Comparison of ENCODE assay signal across 1 cellular context in the genomic region with DNA sequence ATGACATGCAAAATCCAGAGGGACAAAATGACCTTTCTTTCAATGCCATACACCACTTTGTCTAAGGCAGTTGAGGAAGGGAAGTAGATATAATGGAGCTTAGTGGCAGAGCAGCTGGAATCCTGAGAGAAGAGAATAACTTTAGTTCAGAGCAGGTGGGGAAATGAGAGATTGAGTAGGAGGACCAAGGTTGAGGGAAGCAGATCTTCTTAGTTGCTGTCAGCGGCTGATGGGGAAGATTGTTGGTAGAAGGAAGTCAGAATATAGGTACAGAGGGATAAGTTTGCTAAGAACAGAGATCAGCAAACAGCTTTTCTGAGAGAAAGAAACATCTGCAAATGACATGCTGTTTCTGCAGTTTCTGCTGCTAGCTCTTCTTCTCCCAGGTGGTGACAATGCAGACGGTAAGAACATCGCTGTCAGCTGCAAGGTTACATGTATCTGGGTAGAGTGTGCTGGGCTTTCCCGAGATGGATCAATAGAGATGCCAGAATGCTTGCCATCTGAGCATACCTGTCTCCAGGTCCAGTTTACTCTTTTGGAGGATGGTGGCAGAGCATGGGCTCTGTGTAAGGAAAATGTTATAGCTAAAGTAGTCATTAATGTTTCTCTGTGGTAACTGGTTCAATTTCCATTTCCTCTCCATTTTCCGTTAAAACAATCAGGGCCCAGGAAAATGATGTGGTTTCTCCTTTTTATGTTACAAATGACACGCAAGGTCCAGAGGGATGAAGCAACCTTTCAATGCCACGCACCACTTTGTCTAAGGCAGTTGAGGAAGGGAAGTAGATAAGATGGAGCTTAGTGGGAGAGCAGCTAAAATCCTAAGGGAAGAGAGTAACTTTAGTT.
TF ChIP-seq lines count a peak whose summit lies in the region.

Gene CD1C, plus strand, starts transcription at position 202 of the 849 bp plus-strand sequence. Its CDS starts 142 bp downstream, at position 344.

TF ChIP-seq in GM23338, 12 proteins besides CTCF, POLR2A, EP300 and RAD21:
- TF ChIP-seq ETS1 (IDR thresholded peaks at IDR 0.05) = no peak
